Comparison of ENCODE assay signal across 24 cellular contexts in the genomic region with DNA sequence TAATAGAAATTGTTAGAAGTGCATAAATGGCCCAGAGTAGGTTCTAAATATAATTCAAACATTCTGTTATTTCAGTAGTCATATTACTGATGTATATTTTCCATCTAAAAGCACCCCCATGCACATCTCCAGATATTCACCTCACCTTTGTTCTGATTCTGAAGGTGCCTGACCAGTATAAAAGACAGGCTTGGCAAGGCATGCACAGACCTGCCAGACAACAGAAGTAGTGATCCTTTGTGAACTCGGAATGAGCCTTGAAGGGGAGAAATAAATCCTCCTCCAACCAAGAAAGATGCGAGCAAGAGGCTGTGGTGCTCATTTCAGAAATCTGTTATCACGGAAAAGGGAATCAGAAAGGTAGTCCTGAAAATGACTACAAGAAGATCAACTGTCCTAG.
A peak's percentile ranks its signal among the peaks of the same experiment; 100 is the strongest.
DNase-seq lines count a peak whose midpoint lies in the region; ATAC-seq and TF ChIP-seq lines count a peak whose summit lies in the region.
"Had no signal": no experiment of that assay in that cellular context is flagged by ENCODE, and none has a peak within 500 bp of the region (broad histone marks: within the 10 kb centered on the region; RNA-seq: fewer than 3 reads in every experiment).

No MANE protein-coding gene starts in this region.

- peaks cover 15% of the 10 kb centered on the region for H3K4me1 ChIP-seq in mammary epithelial cell (ENCODE audit: insufficient read depth, low read length)
- H3K4me1 ChIP-seq in left lung, result no peaks in the 10 kb centered on the region
- H3K4me1 ChIP-seq: lower lobe of right lung, upper lobe of right lung had no signal

- peaks cover 7% of the 10 kb centered on the region for H3K9me3 Mint-ChIP-seq in nephron progenitor cell
- H3K9me3 Mint-ChIP-seq: activated CD4-positive, alpha-beta memory T cell treated with anti-CD3 and anti-CD28 coated beads for 36 hours; activated naive CD4-positive, alpha-beta T cell treated with anti-CD3 and anti-CD28 coated beads for 36 hours; activated T-helper 1 cell treated with anti-CD3 and anti-CD28 coated beads, Interleukin-12 subunit alpha, Interleukin-12 subunit beta, Interleukin-2, Interleukin-4 antibody, amounts not matched to agents 30 ng/mL and 10 ng/mL and 1 ng/mL, durations not matched to agents 14 hours and 24 hours and 36 hours had no signal

- DNase-seq in NCI-H1105 treated with DMSO at 0.1 percent for 48 hours (lab: John Stamatoyannopoulos, UW) (peak; percentile 22), NCI-H1105 (lab: John Stamatoyannopoulos, UW) (no peak), mammary epithelial cell (peak; percentile 75), nephron progenitor cell (no peak), left lung (no peak), nucleus accumbens (lab: John Stamatoyannopoulos, UW) (no peak), DMS53 (lab: John Stamatoyannopoulos, UW) (no peak)
- no peak for DNase-seq in central memory CD4-positive, alpha-beta T cell
- DNase-seq: activated CD4-positive, alpha-beta memory T cell treated with anti-CD3 and anti-CD28 coated beads for 36 hours; activated CD4-positive, alpha-beta T cell treated with anti-CD3 and anti-CD28 coated beads for 1 hour; activated CD8-positive, alpha-beta memory T cell treated with anti-CD3 and anti-CD28 coated beads, Interleukin-2, amount 50 U/mL, for 48 hours; activated naive CD4-positive, alpha-beta T cell treated with anti-CD3 and anti-CD28 coated beads for 36 hours; lower lobe of right lung; naive thymus-derived CD8-positive, alpha-beta T cell; NCI-H1436 treated with DMSO at 0.1 percent for 48 hours; NCI-H2171 treated with DMSO at 0.1 percent for 48 hours; NCI-H510A; SIG-M5; stimulated activated naive B cell treated with anti-CD40 and anti-IgM and Interleukin-4, amounts not matched to agents 10 μg/mL and 1 μg/mL and 100 μg/mL, for 72 hours; substantia nigra; upper lobe of right lung had no signal

- H3K4me3 Mint-ChIP-seq in nephron progenitor cell, result no peak overlapping the region
- H3K4me3 Mint-ChIP-seq: activated CD4-positive, alpha-beta memory T cell treated with anti-CD3 and anti-CD28 coated beads for 36 hours; activated naive CD4-positive, alpha-beta T cell treated with anti-CD3 and anti-CD28 coated beads for 36 hours; activated T-helper 1 cell treated with anti-CD3 and anti-CD28 coated beads, Interleukin-12 subunit alpha, Interleukin-12 subunit beta, Interleukin-2, Interleukin-4 antibody, amounts not matched to agents 30 ng/mL and 10 ng/mL and 1 ng/mL, durations not matched to agents 14 hours and 24 hours and 36 hours; dendritic cell treated with granulocyte-macrophage colony-stimulating factor and Interleukin-4, amounts not matched to agents 40 ng/mL and 50 ng/mL, for 4 days; naive thymus-derived CD8-positive, alpha-beta T cell; stimulated activated naive B cell treated with anti-CD40 and anti-IgM and Interleukin-4, amounts not matched to agents 10 μg/mL and 1 μg/mL and 100 μg/mL, for 72 hours had no signal

- H3K27me3 ChIP-seq in mammary epithelial cell (ENCODE audit: insufficient read depth, low read length) (no peaks in the 10 kb centered on the region), left lung (no peaks in the 10 kb centered on the region)
- H3K27me3 ChIP-seq: upper lobe of right lung had no signal

- CTCF ChIA-PET in mammary epithelial cell (lab: Charles Lee; ENCODE audit: low non-redundant PET), result interaction anchor here (0.7 kb wide), 1 partner anchor 65 kb away, joined by 3 read pairs; no protein-coding TSS in a partner anchor

- TF ChIP-seq CTCF in mammary epithelial cell (conservative IDR thresholded peaks at IDR 0.05 in 1 of 2, IDR thresholded peaks at IDR 0.05 in 1 of 2; ENCODE audit: extremely low read depth in 1 of 2, insufficient read depth in 1 of 2, low read depth in 1 of 2, low read length in 2 of 2) (no peak), nephron progenitor cell (IDR thresholded peaks at IDR 0.05) (no peak), left lung (IDR thresholded peaks at IDR 0.05) (no peak)

- no peak for ATAC-seq in left lung
- ATAC-seq: lower lobe of right lung; naive thymus-derived CD8-positive, alpha-beta T cell; stimulated activated naive B cell treated with anti-CD40 and anti-IgM and Interleukin-4, amounts not matched to agents 10 μg/mL and 1 μg/mL and 100 μg/mL, for 72 hours; upper lobe of right lung had no signal

- H3K9me3 ChIP-seq in mammary epithelial cell (replicated peaks; ENCODE audit: insufficient read depth, low read length) (no peaks in the 10 kb centered on the region), left lung (no peaks in the 10 kb centered on the region)
- H3K9me3 ChIP-seq: lower lobe of right lung, upper lobe of right lung had no signal

- peaks cover 8% of the 10 kb centered on the region for H3K4me1 Mint-ChIP-seq in nephron progenitor cell
- H3K4me1 Mint-ChIP-seq: naive thymus-derived CD8-positive, alpha-beta T cell had no signal

- H3K36me3 Mint-ChIP-seq in nephron progenitor cell (ENCODE audit: low read depth), result no peaks in the 10 kb centered on the region
- H3K36me3 Mint-ChIP-seq: activated CD4-positive, alpha-beta memory T cell treated with anti-CD3 and anti-CD28 coated beads for 36 hours had no signal

- H3K4me3 ChIP-seq in mammary epithelial cell (replicated peaks in 1 of 3; ENCODE audit: insufficient read depth in 1 of 3, low read depth in 2 of 3, low read length in 3 of 3) (peak overlapping the region in 2 of 3 experiments; percentile 23 to 38), left lung (no peak overlapping the region)
- H3K4me3 ChIP-seq: lower lobe of right lung, upper lobe of right lung had no signal

- intact Hi-C loops in mammary epithelial cell (cut with micrococcal nuclease) (loop anchor here (1.0 kb wide), 1 partner anchor 8 kb away; no protein-coding TSS in a partner anchor), left lung (cut with DNase I) (no loop called here)

- H3K36me3 ChIP-seq in mammary epithelial cell (ENCODE audit: insufficient read depth, low read length) (no peaks in the 10 kb centered on the region), left lung (no peaks in the 10 kb centered on the region)
- H3K36me3 ChIP-seq: lower lobe of right lung, upper lobe of right lung had no signal

- no peaks in the 10 kb centered on the region for H3K79me2 ChIP-seq in mammary epithelial cell (ENCODE audit: insufficient read depth, low read length)

- H3K27ac ChIP-seq in mammary epithelial cell (ENCODE audit: insufficient read depth, low read depth, low read length) (peak overlapping the region; percentile 81), left lung (no peak overlapping the region)
- H3K27ac ChIP-seq: KMS-11, lower lobe of right lung, upper lobe of right lung had no signal

- WGBS in mammary epithelial cell (ENCODE audit: low coverage, missing lambda C conversion rate), result 2% methylated on average over 3 of the region's 3 CpGs

- peak overlapping the region; percentile 50 for H3K9ac ChIP-seq in mammary epithelial cell (ENCODE audit: insufficient read depth, low read length)
- H3K9ac ChIP-seq: KMS-11 had no signal

- no TSS peak for BruUV-seq in mammary epithelial cell (replicated peaks; lab: Mats Ljungman, UMichigan)

- in situ Hi-C loops in mammary epithelial cell (cut with MboI; ENCODE audit: low sequenced_read_pairs in 2 of 2), result no loop called here

- no peaks in the 10 kb centered on the region for H3K27me3 Mint-ChIP-seq in nephron progenitor cell (ENCODE audit: low read depth, poor library complexity)
- H3K27me3 Mint-ChIP-seq: activated CD4-positive, alpha-beta memory T cell treated with anti-CD3 and anti-CD28 coated beads for 36 hours; dendritic cell treated with granulocyte-macrophage colony-stimulating factor and Interleukin-4, amounts not matched to agents 40 ng/mL and 50 ng/mL, for 4 days; naive thymus-derived CD8-positive, alpha-beta T cell; stimulated activated naive B cell treated with anti-CD40 and anti-IgM and Interleukin-4, amounts not matched to agents 10 μg/mL and 1 μg/mL and 100 μg/mL, for 72 hours had no signal

- dilution Hi-C loops in mammary epithelial cell (cut with HindIII; ENCODE audit: low sequenced_read_pairs), result no loop called here

- peak overlapping the region; percentile 86 for H2AFZ ChIP-seq in mammary epithelial cell (ENCODE audit: low read depth, low read length)

- H3K27ac Mint-ChIP-seq in nephron progenitor cell, result peak overlapping the region; percentile 56
- H3K27ac Mint-ChIP-seq: activated CD4-positive, alpha-beta memory T cell treated with anti-CD3 and anti-CD28 coated beads for 36 hours; activated naive CD4-positive, alpha-beta T cell treated with anti-CD3 and anti-CD28 coated beads for 36 hours; activated T-helper 1 cell treated with anti-CD3 and anti-CD28 coated beads, Interleukin-12 subunit alpha, Interleukin-12 subunit beta, Interleukin-2, Interleukin-4 antibody, amounts not matched to agents 30 ng/mL and 10 ng/mL and 1 ng/mL, durations not matched to agents 14 hours and 24 hours and 36 hours; dendritic cell treated with granulocyte-macrophage colony-stimulating factor and Interleukin-4, amounts not matched to agents 40 ng/mL and 50 ng/mL, for 4 days; naive thymus-derived CD8-positive, alpha-beta T cell; stimulated activated naive B cell treated with anti-CD40 and anti-IgM and Interleukin-4, amounts not matched to agents 10 μg/mL and 1 μg/mL and 100 μg/mL, for 72 hours had no signal

- H3K4me2 ChIP-seq in mammary epithelial cell (ENCODE audit: insufficient read depth, low read depth, low read length), result peak overlapping the region; percentile 90
- H3K4me2 ChIP-seq: KMS-11 had no signal

- no peaks in the 10 kb centered on the region for H4K20me1 ChIP-seq in mammary epithelial cell (ENCODE audit: insufficient read depth, low read length)

Comparison
In these comparisons a context has a peak if more than half of its experiments do, and no peak if none do; other contexts are left out.
1. DNase-seq: peak in NCI-H1105 treated with DMSO at 0.1 percent for 48 hours (single experiment) and mammary epithelial cell (single experiment); none in NCI-H1105 (single experiment), nephron progenitor cell (single experiment), left lung (0 of 2), nucleus accumbens (0 of 56), central memory CD4-positive, alpha-beta T cell (single experiment) and DMS53 (single experiment).
2. H3K4me3 ChIP-seq: peak in mammary epithelial cell (2 of 3); none in left lung (0 of 2).